19 cellular contexts compared by ENCODE assay signal in genomic region chr20:48942730-48943129, GRCh38. TPM values are rescaled to one million over a fixed set of nuclear protein-coding genes. Genes with fewer than 3 reads are reported as not detected.
A peak's percentile ranks its signal among the peaks of the same experiment; 100 is the strongest.
DNase-seq lines count a peak whose midpoint lies in the region; ATAC-seq, FAIRE-seq and TF ChIP-seq lines count a peak whose summit lies in the region.
"Had no signal": no experiment of that assay in that cellular context is flagged by ENCODE, and none has a peak within 500 bp of the region (broad histone marks: within the 10 kb centered on the region; RNA-seq: fewer than 3 reads in every experiment).

No MANE protein-coding gene starts in this region.

- H3K4me2 ChIP-seq in HepG2 (ENCODE audit: low read depth, low read length) (no peak overlapping the region), GM12878 (ENCODE audit: control insufficient read depth, insufficient read depth) (no peak overlapping the region)

- no peaks in the 10 kb centered on the region for H3K27me3 ChIP-seq in HepG2 (ENCODE audit: control insufficient read depth in 1 of 2, insufficient read depth in 2 of 2, low read length in 2 of 2)
- H3K27me3 ChIP-seq in right lobe of liver: no peaks in the 10 kb centered on the region
- H3K27me3 ChIP-seq in GM12878 (replicated peaks in 1 of 2; ENCODE audit: control insufficient read depth in 2 of 2, insufficient read depth in 2 of 2, low read length in 1 of 2): no peaks in the 10 kb centered on the region
- H3K27me3 ChIP-seq in psoas muscle (ENCODE audit: insufficient read depth in 3 of 3, low read length in 2 of 3): no peaks in the 10 kb centered on the region
- no peaks in the 10 kb centered on the region for H3K27me3 ChIP-seq in esophagus squamous epithelium
- no peaks in the 10 kb centered on the region for H3K27me3 ChIP-seq in body of pancreas
- H3K27me3 ChIP-seq: BE2C had no signal

- peaks cover 33% of the 10 kb centered on the region for H4K20me1 ChIP-seq in HepG2 (ENCODE audit: insufficient read depth, low read length)
- no peaks in the 10 kb centered on the region for H4K20me1 ChIP-seq in GM12878 (ENCODE audit: control insufficient read depth, insufficient read depth)

- H2AFZ ChIP-seq in HepG2 (ENCODE audit: low read length): no peak overlapping the region
- H2AFZ ChIP-seq in GM12878 (ENCODE audit: control insufficient read depth, low read depth, low read length): no peak overlapping the region
- H2AFZ ChIP-seq: GM23248 had no signal

- H3K9ac ChIP-seq in HepG2 (ENCODE audit: insufficient read depth, low read depth, low read length) (no peak overlapping the region), GM12878 (ENCODE audit: control insufficient read depth, insufficient read depth, low read length) (no peak overlapping the region)
- H3K9ac ChIP-seq: GM23248 had no signal

- intact Hi-C loops in HepG2 (cut with micrococcal nuclease; ENCODE audit: unreplicated experiment): no loop called here
- intact Hi-C loops in right lobe of liver (cut with DNase I): no loop called here
- intact Hi-C loops in GM12878 (cut with micrococcal nuclease; ENCODE audit: unreplicated experiment): no loop called here
- intact Hi-C loops in psoas muscle (cut with DNase I): no loop called here
- intact Hi-C loops in esophagus squamous epithelium (cut with DNase I): no loop called here
- intact Hi-C loops in body of pancreas (cut with DNase I): no loop called here

- no peak for TF ChIP-seq CTCF in HepG2 (CRISPR knock-in tag; IDR thresholded peaks at IDR 0.05)
- no peak for TF ChIP-seq CTCF in right lobe of liver (IDR thresholded peaks at IDR 0.05)
- TF ChIP-seq CTCF in GM12878 (IDR thresholded peaks at IDR 0.05 in 2 of 3, conservative IDR thresholded peaks at IDR 0.05 in 1 of 3; ENCODE audit: control insufficient read depth in 2 of 3, extremely low read depth in 1 of 3, insufficient read depth in 1 of 3, low read depth in 3 of 3, low read length in 3 of 3): no peak
- TF ChIP-seq CTCF in psoas muscle (IDR thresholded peaks at IDR 0.05): no peak
- no peak for TF ChIP-seq CTCF in esophagus squamous epithelium (IDR thresholded peaks at IDR 0.05)
- no peak for TF ChIP-seq CTCF in body of pancreas (IDR thresholded peaks at IDR 0.05)

- WGBS in HepG2 (ENCODE audit: low lambda C conversion rate): 90% methylated on average over 2 of the region's 2 CpGs
- 95% methylated on average over 2 of the region's 2 CpGs for WGBS in right lobe of liver (ENCODE audit: insufficient coverage, low coverage, low lambda C conversion rate, missing lambda C conversion rate)
- 100% methylated on average over 2 of the region's 2 CpGs for WGBS in GM12878 (ENCODE audit: insufficient coverage, insufficient replicate concordance, low lambda C conversion rate, missing lambda C conversion rate)
- 60 to 75% (median 73%) methylated on average over 2 of the region's 2 CpGs for WGBS in psoas muscle, 3 donors
- 54 to 75% methylated on average over 2 of the region's 2 CpGs for WGBS in esophagus squamous epithelium, 2 donors
- WGBS in body of pancreas, 2 donors: 52 to 57% methylated on average over 2 of the region's 2 CpGs

- SMC1A ChIA-PET in GM12878 (lab: Charles Lee; ENCODE audit: uncharacterized antibody, unreplicated experiment): no interaction called here

- TF ChIP-seq RAD21 in HepG2 (CRISPR knock-in tag; IDR thresholded peaks at IDR 0.05): no peak
- no peak for TF ChIP-seq RAD21 in GM12878 (IDR thresholded peaks at IDR 0.05; ENCODE audit: insufficient read depth, low read depth, low read length)

- BruUV-seq in HepG2 (replicated peaks; lab: Mats Ljungman, UMichigan): TSS peak; percentile 7
- TSS peak; percentile 19 for BruUV-seq in GM12878 (replicated peaks; lab: Mats Ljungman, UMichigan)

- CTCF ChIA-PET in HepG2 (lab: Yijun Ruan, JAX; ENCODE audit: low intra/inter-chr PET ratio, low total read pairs): no interaction called here
- CTCF ChIA-PET in GM12878 (lab: Yijun Ruan, JAX): no interaction called here

- POLR2A ChIA-PET in HepG2 (lab: Yijun Ruan, JAX): no interaction called here
- POLR2A ChIA-PET in GM12878 (lab: Charles Lee): interaction anchor here (0.7 kb wide), 1 partner anchor 148 kb away, joined by 5 read pairs; no protein-coding TSS in a partner anchor

- H3K9me3 ChIP-seq in HepG2 (ENCODE audit: low read length) (no peaks in the 10 kb centered on the region), right lobe of liver (no peaks in the 10 kb centered on the region), GM12878 (replicated peaks; ENCODE audit: control insufficient read depth, insufficient read depth, low read length) (no peaks in the 10 kb centered on the region), psoas muscle (no peaks in the 10 kb centered on the region), esophagus squamous epithelium (no peaks in the 10 kb centered on the region), body of pancreas (no peaks in the 10 kb centered on the region)
- H3K9me3 ChIP-seq: BE2C had no signal

- no peak for TF ChIP-seq EP300 in HepG2 (IDR thresholded peaks at IDR 0.05; ENCODE audit: low read depth in 2 of 2, low read length in 2 of 2)
- TF ChIP-seq EP300 in HepG2 (CRISPR knock-in tag; IDR thresholded peaks at IDR 0.05; ENCODE audit: borderline replicate concordance): no peak
- no peak for TF ChIP-seq EP300 in GM12878 (IDR thresholded peaks at IDR 0.05; ENCODE audit: borderline replicate concordance in 1 of 2, control insufficient read depth in 1 of 2, low read depth in 2 of 2, low read length in 2 of 2)

- TF ChIP-seq POLR2A in HepG2 (IDR thresholded peaks at IDR 0.05; ENCODE audit: insufficient read depth in 1 of 2, low read depth in 2 of 2, low read length in 2 of 2) (no peak), right lobe of liver (IDR thresholded peaks at IDR 0.05) (no peak), GM12878 (IDR thresholded peaks at IDR 0.05; ENCODE audit: low read depth, low read length) (no peak), esophagus squamous epithelium (IDR thresholded peaks at IDR 0.05) (no peak), body of pancreas (IDR thresholded peaks at IDR 0.05) (no peak)

- H3K4me1 ChIP-seq in HepG2 (ENCODE audit: insufficient read depth, low read length) (peaks cover 17% of the 10 kb centered on the region), right lobe of liver (peaks cover 0 to 20% (median 2%) of the 10 kb centered on the region in 4 donors), GM12878 (ENCODE audit: control insufficient read depth, insufficient read depth, low read length) (no peaks in the 10 kb centered on the region), psoas muscle (peaks cover under 1% of the 10 kb centered on the region), esophagus squamous epithelium (peaks cover 0 to 25% (median 2%) of the 10 kb centered on the region in 3 donors), body of pancreas (peaks cover 34% of the 10 kb centered on the region)
- H3K4me1 ChIP-seq: BE2C had no signal

- no peak overlapping the region for H3K27ac ChIP-seq in HepG2 (ENCODE audit: extremely low read length, insufficient read depth, low read length)
- no peak overlapping the region for H3K27ac ChIP-seq in right lobe of liver
- H3K27ac ChIP-seq in GM12878 (ENCODE audit: control insufficient read depth, insufficient read depth): no peak overlapping the region
- peak overlapping the region; percentile 33 for H3K27ac ChIP-seq in psoas muscle
- H3K27ac ChIP-seq in esophagus squamous epithelium: no peak overlapping the region
- no peak overlapping the region for H3K27ac ChIP-seq in body of pancreas
- H3K27ac ChIP-seq: C4-2B, GM23248 had no signal

- no peak for ATAC-seq in HepG2
- ATAC-seq in right lobe of liver: no peak
- ATAC-seq in GM12878: no peak
- ATAC-seq in psoas muscle: peak; percentile 60 to 64 (median 62)
- ATAC-seq in body of pancreas: no peak
- ATAC-seq: HCT116 had no signal

- RAD21 ChIA-PET in GM12878 (lab: Charles Lee; ENCODE audit: unreplicated experiment): interaction anchor here (0.7 kb wide), 1 partner anchor 342 kb away, joined by 4 read pairs; no protein-coding TSS in a partner anchor

- FAIRE-seq in HepG2 (lab: Jason Lieb, UNC): no peak
- no peak for FAIRE-seq in GM12878 (lab: Jason Lieb, UNC)
- FAIRE-seq: A204.1, D721Med, G401.6, H54 had no signal

- H3K79me2 ChIP-seq in HepG2 (ENCODE audit: insufficient read depth, low read length) (peaks cover 46% of the 10 kb centered on the region), GM12878 (ENCODE audit: control insufficient read depth, insufficient read depth, low read length) (peaks cover 9% of the 10 kb centered on the region)

- H3K36me3 ChIP-seq in HepG2 (replicated peaks in 1 of 2; ENCODE audit: control insufficient read depth in 1 of 2, insufficient read depth in 2 of 2, low read length in 2 of 2): peaks cover 35 to 63% of the 10 kb centered on the region in 2 experiments
- peaks cover 0 to 32% (median 9%) of the 10 kb centered on the region in 4 donors for H3K36me3 ChIP-seq in right lobe of liver
- H3K36me3 ChIP-seq in GM12878 (ENCODE audit: control insufficient read depth in 2 of 2, insufficient read depth in 2 of 2, low read length in 1 of 2): peaks cover 9 to 24% of the 10 kb centered on the region in 2 experiments
- H3K36me3 ChIP-seq in psoas muscle (ENCODE audit: insufficient read depth in 1 of 2, low read depth in 1 of 2): peaks cover 5 to 63% of the 10 kb centered on the region in 2 donors
- peaks cover 0 to 70% (median 0%) of the 10 kb centered on the region in 3 donors for H3K36me3 ChIP-seq in esophagus squamous epithelium
- no peaks in the 10 kb centered on the region for H3K36me3 ChIP-seq in body of pancreas (replicated peaks in 1 of 2; ENCODE audit: insufficient read depth in 1 of 2, low read depth in 2 of 2)

- in situ Hi-C loops in HepG2 (cut with HindIII; ENCODE audit: extremely low pct_ligation_motif_present, low pct_unique_long_range_greater_than_20kb): no loop called here
- in situ Hi-C loops in GM12878 (cut with MboI): no loop called here

- H3K4me3 ChIP-seq in HepG2 (replicated peaks in 1 of 3; ENCODE audit: insufficient read depth in 1 of 3, low read depth in 2 of 3, low read length in 3 of 3) (no peak overlapping the region), right lobe of liver (no peak overlapping the region), GM12878 (no peak overlapping the region), psoas muscle (no peak overlapping the region), esophagus squamous epithelium (no peak overlapping the region), body of pancreas (no peak overlapping the region)
- H3K4me3 ChIP-seq: GM23248 had no signal

- no peak for DNase-seq in HepG2 (ENCODE audit: low spot score)
- no peak for DNase-seq in right lobe of liver
- no peak for DNase-seq in GM12878 (ENCODE audit: low read depth, low spot score)
- DNase-seq in psoas muscle: no peak
- no peak for DNase-seq in esophagus squamous epithelium (lab: John Stamatoyannopoulos, UW)
- DNase-seq in body of pancreas: no peak
- DNase-seq in NCI-H1930 (lab: John Stamatoyannopoulos, UW): no peak
- DNase-seq: BE2C; CD4-positive, alpha-beta memory T cell; DMS153; DMS79 treated with DMSO at 0.1 percent for 48 hours; EL; GM23248 had no signal

RNA-seq across cellular contexts. Expression of gene ARFGEF2, which starts 21.2 kb away (rescaled TPM):
- total RNA-seq in HepG2 (2016; rRNA removed; fragmentation: Illumina TruSeq; extraction: Trizol) (60.8 and 89.4 TPM in 2 replicates), right lobe of liver (10 to 100 TPM; 23.4 to 30.0 (median 26.9) TPM), GM12878 (2014; rRNA removed) (23.3 and 25.8 TPM in 2 replicates), GM12878 (2014; rRNA removed; fragmentation: Illumina TruSeq; extraction: Trizol) (23.8 and 24.9 TPM in 2 replicates), GM12878 (2021) (23.0 and 24.1 TPM in 2 replicates), psoas muscle (10 to 100 TPM; 21.3 to 36.1 (median 23.4) TPM), esophagus squamous epithelium (10 to 100 TPM; 23.7 to 37.0 (median 28.1) TPM), body of pancreas (10 to 100 TPM; 17.5 to 26.5 TPM)
- 12.9 and 14.8 TPM in 2 replicates for total RNA-seq in HepG2 (2016; cell fraction: cytosol; rRNA removed; fragmentation: Illumina TruSeq; extraction: Trizol; ENCODE audit: low read depth)
- total RNA-seq in HepG2 (2016; cell fraction: insoluble cytoplasmic fraction; rRNA removed; fragmentation: Illumina TruSeq; extraction: Trizol): 57.7 and 87.7 TPM in 2 replicates
- total RNA-seq in HepG2 (2016; cell fraction: membrane; rRNA removed; fragmentation: Illumina TruSeq; extraction: Trizol): 22.8 and 23.2 TPM in 2 replicates
- total RNA-seq in HepG2 (2016; cell fraction: nucleus; rRNA removed; fragmentation: Illumina TruSeq; extraction: Trizol): 61.8 and 69.9 TPM in 2 replicates
- polyA plus RNA-seq in HepG2 (2011; rRNA removed) (44.0 and 44.6 TPM in 2 replicates), GM12878 (2011; rRNA removed) (20.7 and 22.7 TPM in 2 replicates), GM12878 (2014; fragmentation: Illumina TruSeq; extraction: Trizol) (20.6 and 23.0 TPM in 2 replicates), GM12878 (2014; fragmentation: Nextera tagmentation; extraction: Ambion mirVana) (1 to 10 TPM; 5.2 to 5.8 TPM), GM12878 (2014; rRNA removed) (13.8 and 14.9 TPM in 2 replicates), GM12878 (2016; fragmentation: Nextera tagmentation; extraction: Ambion mirVana) (10 to 100 TPM; 11.6 to 14.0 TPM), psoas muscle (10 to 100 TPM in 2 of 3 donors, 1 to 10 TPM in 1; 7.8 to 23.7 (median 12.5) TPM)
- 26.6 and 34.6 TPM in 2 replicates for polyA plus RNA-seq in HepG2 (2011; cell fraction: cytosol; rRNA removed)
- polyA plus RNA-seq in HepG2 (2011; cell fraction: nucleus; rRNA removed): 49.9 and 56.4 TPM in 2 replicates
- 42.2 and 43.8 TPM in 2 replicates for polyA plus RNA-seq in HepG2 (2012)
- polyA plus RNA-seq in HepG2 (2016; cell fraction: cytosol; fragmentation: Illumina TruSeq; extraction: Trizol; ENCODE audit: low read depth): 1.1 TPM in 2 replicates
- polyA plus RNA-seq in HepG2 (2016; cell fraction: insoluble cytoplasmic fraction; fragmentation: Illumina TruSeq; extraction: Trizol; ENCODE audit: low read depth): 38.0 and 39.6 TPM in 2 replicates
- 3.0 and 3.5 TPM in 2 replicates for polyA plus RNA-seq in HepG2 (2016; cell fraction: membrane; fragmentation: Illumina TruSeq; extraction: Trizol; ENCODE audit: low read depth)
- polyA plus RNA-seq in HepG2 (2016; cell fraction: nucleus; fragmentation: Illumina TruSeq; extraction: Trizol; ENCODE audit: insufficient read depth, low read depth): 60.6 and 68.6 TPM in 2 replicates
- 69.3 and 130 TPM in 2 replicates for polyA minus RNA-seq in HepG2 (2011; rRNA and poly(A)+ RNA removed; ENCODE audit: low replicate concordance)
- 69.6 and 83.1 TPM in 2 replicates for polyA minus RNA-seq in HepG2 (2011; cell fraction: cytosol; rRNA and poly(A)+ RNA removed)
- polyA minus RNA-seq in HepG2 (2011; cell fraction: nucleus; rRNA and poly(A)+ RNA removed): 96.2 and 117 TPM in 2 replicates
- 72.3 and 79.2 TPM in 2 replicates for total RNA-seq in GM12878 (2013; cell fraction: nucleolus; rRNA removed)
- polyA plus RNA-seq in GM12878 (2011; ENCODE audit: low read depth): 7.9 TPM
- polyA plus RNA-seq in GM12878 (2011; cell fraction: cytosol; rRNA removed): 13.7 and 15.1 TPM in 2 replicates
- 23.5 and 26.3 TPM in 2 replicates for polyA plus RNA-seq in GM12878 (2011; cell fraction: nucleus; rRNA removed)
- 11.5 and 13.5 TPM in 2 replicates for polyA plus RNA-seq in GM12878 (2012)
- polyA minus RNA-seq in GM12878 (2011; rRNA and poly(A)+ RNA removed): 48.0 and 50.4 TPM in 2 replicates
- polyA minus RNA-seq in GM12878 (2011; cell fraction: cytosol; rRNA and poly(A)+ RNA removed): 12.6 and 17.2 TPM in 2 replicates
- polyA minus RNA-seq in GM12878 (2011; cell fraction: nucleus; rRNA and poly(A)+ RNA removed): 17.8 and 23.9 TPM in 2 replicates

Comparison
In these comparisons a context has a peak if more than half of its experiments do, and no peak if none do; other contexts are left out.
1. ATAC-seq: peak in psoas muscle (4 of 4); none in HepG2 (single experiment), right lobe of liver (0 of 4), GM12878 (single experiment) and body of pancreas (single experiment).